Comparison of ENCODE assay signal across 8 cellular contexts in the genomic region with DNA sequence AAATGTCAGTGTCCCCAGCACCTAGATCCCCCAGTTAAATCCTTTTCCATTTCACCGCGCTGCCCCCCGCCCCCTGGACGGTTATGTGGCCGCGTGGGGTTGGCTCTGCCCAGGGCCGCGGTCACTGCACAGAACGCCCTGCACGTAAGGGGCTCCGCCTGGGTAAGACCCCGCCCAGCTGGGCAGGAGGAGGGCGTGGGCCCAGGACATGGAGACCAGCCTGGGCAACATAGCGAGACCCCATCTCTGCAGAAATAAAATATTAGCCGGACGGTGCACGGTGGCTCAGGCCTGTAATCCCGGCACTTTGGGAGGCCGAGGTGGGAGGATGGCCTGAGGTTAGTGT. TPM values are rescaled to one million over a fixed set of nuclear protein-coding genes. Genes with fewer than 3 reads are reported as not detected.
DNase-seq lines count a peak whose midpoint lies in the region; ATAC-seq and TF ChIP-seq lines count a peak whose summit lies in the region.

No MANE protein-coding gene starts in this region.

- no peaks in the 10 kb centered on the region for H3K27me3 ChIP-seq in iPS DF 6.9 (ENCODE audit: control insufficient read depth, insufficient read depth, low read length)
- no peaks in the 10 kb centered on the region for H3K27me3 ChIP-seq in smooth muscle cell (ENCODE audit: low read depth)

- ATAC-seq in HG03175 (IDR thresholded peaks at IDR 0.05; ENCODE audit: unreplicated experiment), result peak; percentile 29
- ATAC-seq in activated naive CD8-positive, alpha-beta T cell treated with anti-CD3 and anti-CD28 coated beads, Interleukin-2, amount 50 U/mL, for 24 hours, result no peak
- no peak for ATAC-seq in GM21529 (IDR thresholded peaks at IDR 0.05; ENCODE audit: unreplicated experiment)

- TF ChIP-seq CTCF in GM12865 (IDR thresholded peaks at IDR 0.05; ENCODE audit: insufficient read depth, low read depth, low read length, missing control alignments), result no peak
- TF ChIP-seq CTCF in smooth muscle cell (IDR thresholded peaks at IDR 0.05; ENCODE audit: borderline replicate concordance, insufficient read depth, poor library complexity, severe bottlenecking), result no peak

- H3K27me3 Mint-ChIP-seq in activated naive CD8-positive, alpha-beta T cell treated with anti-CD3 and anti-CD28 coated beads, Interleukin-2, amount 50 U/mL, for 24 hours, result no peaks in the 10 kb centered on the region

- H3K27ac Mint-ChIP-seq in activated naive CD8-positive, alpha-beta T cell treated with anti-CD3 and anti-CD28 coated beads, Interleukin-2, amount 50 U/mL, for 24 hours, result peak overlapping the region; percentile 80

- no peaks in the 10 kb centered on the region for H3F3A ChIP-seq in smooth muscle cell (ENCODE audit: low read depth)

- peaks cover 33% of the 10 kb centered on the region for H3K79me2 ChIP-seq in smooth muscle cell (ENCODE audit: low read depth)

- H3K9me3 Mint-ChIP-seq in activated naive CD8-positive, alpha-beta T cell treated with anti-CD3 and anti-CD28 coated beads, Interleukin-2, amount 50 U/mL, for 24 hours, result no peaks in the 10 kb centered on the region

- H3K4me1 ChIP-seq in iPS DF 6.9 (ENCODE audit: control insufficient read depth, insufficient read depth, low read length) (0 out of 2 replicates have a peak, but pooled peaks cover 1% of the 10 kb centered on the region), smooth muscle cell (ENCODE audit: low read depth) (peaks cover 10% of the 10 kb centered on the region)

- H3K4me3 Mint-ChIP-seq in activated naive CD8-positive, alpha-beta T cell treated with anti-CD3 and anti-CD28 coated beads, Interleukin-2, amount 50 U/mL, for 24 hours, result peak overlapping the region; percentile 77

- DNase-seq in GM12865 (ENCODE audit: low read depth) (peak; percentile 46), iPS DF 6.9 (ENCODE audit: low read depth, low spot score) (no peak), smooth muscle cell (lab: John Stamatoyannopoulos, UW; ENCODE audit: unreplicated experiment) (no peak), NCI-H1417 (lab: John Stamatoyannopoulos, UW) (no peak)
- no peak for DNase-seq in activated naive CD8-positive, alpha-beta T cell treated with anti-CD3 and anti-CD28 coated beads, Interleukin-2, amount 50 U/mL, for 24 hours
- DNase-seq in stimulated activated CD4-positive, alpha-beta T cell treated with anti-CD3 and anti-CD28 coated beads, Interleukin-4, amount 100 ng/mL, for 4 hours, result no peak

- H2AFZ ChIP-seq in smooth muscle cell (ENCODE audit: low read depth), result peak overlapping the region; percentile 77

- WGBS in iPS DF 6.9 (ENCODE audit: insufficient coverage, insufficient read length), result no CpG with 5 or more reads among the region's 19 CpGs
- WGBS in smooth muscle cell (ENCODE audit: low lambda C conversion rate), result 44% methylated on average over 19 of the region's 19 CpGs

- no peaks in the 10 kb centered on the region for H4K20me1 ChIP-seq in smooth muscle cell (ENCODE audit: low read depth)

- no peak overlapping the region for H3K27ac ChIP-seq in iPS DF 6.9 (ENCODE audit: low read length)
- H3K27ac ChIP-seq in smooth muscle cell (ENCODE audit: low read depth), result peak overlapping the region; percentile 56

- H3K36me3 Mint-ChIP-seq in activated naive CD8-positive, alpha-beta T cell treated with anti-CD3 and anti-CD28 coated beads, Interleukin-2, amount 50 U/mL, for 24 hours (ENCODE audit: low read depth), result peaks cover 14% of the 10 kb centered on the region

- H3K9ac ChIP-seq in smooth muscle cell (ENCODE audit: low read depth), result peak overlapping the region; percentile 88

- peaks cover 26% of the 10 kb centered on the region for H3K4me1 Mint-ChIP-seq in activated naive CD8-positive, alpha-beta T cell treated with anti-CD3 and anti-CD28 coated beads, Interleukin-2, amount 50 U/mL, for 24 hours

- peak overlapping the region; percentile 90 for H3K4me2 ChIP-seq in smooth muscle cell

- peak overlapping the region; percentile 98 for H3K4me3 ChIP-seq in GM12865 (ENCODE audit: low read depth, low read length)
- H3K4me3 ChIP-seq in iPS DF 6.9 (ENCODE audit: low read length), result peak overlapping the region; percentile 63
- peak overlapping the region; percentile 65 for H3K4me3 ChIP-seq in smooth muscle cell

- H3K36me3 ChIP-seq in iPS DF 6.9 (ENCODE audit: control insufficient read depth, insufficient read depth, low read length) (0 out of 2 replicates have a peak, but pooled peaks cover 3% of the 10 kb centered on the region), smooth muscle cell (ENCODE audit: low read depth) (peaks cover 5% of the 10 kb centered on the region)

- H3K9me3 ChIP-seq in iPS DF 6.9 (ENCODE audit: control insufficient read depth, insufficient read depth, low read length), result no peaks in the 10 kb centered on the region
- H3K9me3 ChIP-seq in smooth muscle cell (replicated peaks; ENCODE audit: low read depth), result no peaks in the 10 kb centered on the region

RNA-seq across cellular contexts. Expression of a gene that starts 0.6 kb away (rescaled TPM):
- 16.2 and 21.1 TPM in 2 replicates for total RNA-seq in smooth muscle cell
- polyA plus RNA-seq in smooth muscle cell, result 29.9 and 34.2 TPM in 2 replicates
